Comparison of ENCODE assay signal across 1 cellular context in genomic region chr5:180259260-180259611, GRCh38.
TF ChIP-seq lines count a peak whose summit lies in the region.

No MANE protein-coding gene starts in this region.

TF ChIP-seq in GM23338, 12 proteins besides CTCF, POLR2A, EP300 and RAD21 (continued from another document):
- no peak for TF ChIP-seq ETS1 (IDR thresholded peaks at IDR 0.05)
- TF ChIP-seq ZNF462 (CRISPR knock-in tag; IDR thresholded peaks at IDR 0.05) = no peak
- TF ChIP-seq ZNF331 (CRISPR knock-in tag; IDR thresholded peaks at IDR 0.05; ENCODE audit: low read depth) = no peak
- TF ChIP-seq CREB1 (CRISPR knock-in tag; IDR thresholded peaks at IDR 0.05; ENCODE audit: low read depth) = no peak
- no peak for TF ChIP-seq EZH2phosphoT487 (IDR thresholded peaks at IDR 0.05; ENCODE audit: unreplicated experiment)
